Comparison of ENCODE assay signal across 16 cellular contexts in the genomic region with DNA sequence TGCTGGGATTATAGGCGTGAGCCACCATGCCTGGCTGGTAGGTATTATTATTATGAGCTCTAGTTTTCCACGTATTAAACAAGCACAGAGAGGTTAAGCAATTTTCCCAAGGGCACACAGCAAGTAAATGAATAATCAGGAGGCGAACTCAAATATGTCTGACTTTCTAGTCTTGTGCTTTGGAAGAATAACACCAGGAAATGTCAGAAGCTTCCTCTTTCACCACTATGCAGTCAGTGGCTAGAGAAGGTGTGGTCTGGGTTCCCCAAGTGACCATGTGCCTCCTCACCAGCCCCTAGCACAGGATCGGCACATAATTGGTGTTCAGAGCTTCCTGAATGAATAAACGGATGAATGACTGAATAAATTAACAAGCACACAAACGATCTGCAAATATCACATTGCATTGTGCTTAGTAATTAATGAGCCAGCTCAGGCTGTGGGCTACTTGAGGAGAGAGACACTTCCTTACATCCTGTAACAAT. TPM values are rescaled to one million over a fixed set of nuclear protein-coding genes. Genes with fewer than 3 reads are reported as not detected.
DNase-seq lines count a peak whose midpoint lies in the region; ATAC-seq, FAIRE-seq and TF ChIP-seq lines count a peak whose summit lies in the region.
"Had no signal": no experiment of that assay in that cellular context is flagged by ENCODE, and none has a peak within 500 bp of the region (broad histone marks: within the 10 kb centered on the region; RNA-seq: fewer than 3 reads in every experiment).

No MANE protein-coding gene starts in this region.

- H3K4me1 ChIP-seq in tibial nerve, result no peaks in the 10 kb centered on the region
- H3K4me1 ChIP-seq: left lung had no signal

- H3K27ac Mint-ChIP-seq in glutamatergic neuron (ENCODE audit: unreplicated experiment), result peak overlapping the region; percentile 50
- H3K27ac Mint-ChIP-seq: natural killer cell treated with Interleukin-12 subunit alpha and Interleukin-12 subunit beta and Interleukin-15 and Interleukin-18, amount 100 ng/mL, for 72 hours had no signal

- TF ChIP-seq POLR2A in tibial nerve (IDR thresholded peaks at IDR 0.05), result no peak

- H3K36me3 ChIP-seq in tibial nerve, result no peaks in the 10 kb centered on the region
- H3K36me3 ChIP-seq: left lung had no signal

- no peak for TF ChIP-seq EP300 in tibial nerve (IDR thresholded peaks at IDR 0.05)

- H3K4me1 Mint-ChIP-seq in glutamatergic neuron (ENCODE audit: low read depth, unreplicated experiment), result peaks cover 8% of the 10 kb centered on the region

- no peaks in the 10 kb centered on the region for H3K27me3 ChIP-seq in tibial nerve
- H3K27me3 ChIP-seq: left lung had no signal

- no peak for ATAC-seq in HG02981 (IDR thresholded peaks at IDR 0.05; ENCODE audit: unreplicated experiment)
- ATAC-seq: left lung; natural killer cell treated with Interleukin-12 subunit alpha and Interleukin-12 subunit beta and Interleukin-15 and Interleukin-18, amount 100 ng/mL, for 72 hours had no signal

- TF ChIP-seq CTCF in glutamatergic neuron (IDR thresholded peaks at IDR 0.05; ENCODE audit: partially characterized antibody, unreplicated experiment), result no peak
- TF ChIP-seq CTCF in tibial nerve (IDR thresholded peaks at IDR 0.05), result no peak

- DNase-seq in DMS79 treated with DMSO at 0.1 percent for 48 hours (lab: John Stamatoyannopoulos, UW), result peak; percentile 86
- peak; percentile 72 for DNase-seq in M059J (ENCODE audit: low read depth)
- peak; percentile 22 for DNase-seq in RCC 7860 (ENCODE audit: low spot score)
- no peak for DNase-seq in glutamatergic neuron
- DNase-seq in tibial nerve (ENCODE audit: low spot score in 2 of 2), result no peak
- DNase-seq in midbrain (lab: John Stamatoyannopoulos, UW), result no peak
- no peak for DNase-seq in stimulated activated CD4-positive, alpha-beta T cell treated with anti-CD3 and anti-CD28 coated beads, Interleukin-12 subunit alpha, Interleukin-12 subunit beta, amount 100 ng/mL, for 4 hours
- DNase-seq: activated CD4-positive, alpha-beta T cell treated with anti-CD3 and anti-CD28 coated beads, Interleukin-2, amount 50 U/mL, for 1 hour; activated effector memory CD4-positive, alpha-beta T cell treated with Interleukin-2 at 50 U/mL for 16 hours; effector memory CD4-positive, alpha-beta T cell; left lung; NCI-H1048; T-helper 1 cell had no signal

- H3K4me3 ChIP-seq in tibial nerve, result no peak overlapping the region
- H3K4me3 ChIP-seq: left lung had no signal

- H3K36me3 Mint-ChIP-seq in glutamatergic neuron (ENCODE audit: unreplicated experiment), result no peaks in the 10 kb centered on the region
- H3K36me3 Mint-ChIP-seq: brain; natural killer cell treated with Interleukin-12 subunit alpha and Interleukin-12 subunit beta and Interleukin-15 and Interleukin-18, amount 100 ng/mL, for 72 hours had no signal

- peaks cover 2% of the 10 kb centered on the region for H3K9me3 Mint-ChIP-seq in glutamatergic neuron (ENCODE audit: unreplicated experiment)
- H3K9me3 Mint-ChIP-seq: natural killer cell treated with Interleukin-12 subunit alpha and Interleukin-12 subunit beta and Interleukin-15 and Interleukin-18, amount 100 ng/mL, for 72 hours had no signal

- FAIRE-seq in RCC 7860 (lab: Jason Lieb, UNC), result no peak

- no peaks in the 10 kb centered on the region for H3K9me3 ChIP-seq in tibial nerve
- H3K9me3 ChIP-seq: left lung had no signal

- no peak overlapping the region for H3K4me3 Mint-ChIP-seq in glutamatergic neuron (ENCODE audit: unreplicated experiment)
- H3K4me3 Mint-ChIP-seq: natural killer cell treated with Interleukin-12 subunit alpha and Interleukin-12 subunit beta and Interleukin-15 and Interleukin-18, amount 100 ng/mL, for 72 hours had no signal

- WGBS in tibial nerve, 2 donors, result 64 to 65% methylated on average over 6 of the region's 6 CpGs

- no peaks in the 10 kb centered on the region for H3K27me3 Mint-ChIP-seq in glutamatergic neuron (ENCODE audit: unreplicated experiment)

- no peak overlapping the region for H3K27ac ChIP-seq in tibial nerve
- H3K27ac ChIP-seq: left lung had no signal

RNA-seq across cellular contexts. Expression of gene SCNN1B, which starts 21.6 kb away (rescaled TPM):
- total RNA-seq in M059J (2014; rRNA removed; shearing (Covaris generic)), result not detected in 2 replicates
- total RNA-seq in glutamatergic neuron (ENCODE audit: unreplicated experiment) (0.34 TPM), tibial nerve (1 to 10 TPM in 3 of 4 donors, under 1 TPM in 1; 0.66 to 2.7 (median 2.2) TPM)
- total RNA-seq: natural killer cell treated with Interleukin-12 subunit alpha and Interleukin-12 subunit beta and Interleukin-15 and Interleukin-18, amount 100 ng/mL, for 72 hours had no signal

Comparison
In these comparisons a context has a peak if more than half of its experiments do, and no peak if none do; other contexts are left out.
1. DNase-seq: peak in DMS79 treated with DMSO at 0.1 percent for 48 hours (single experiment), M059J (single experiment) and RCC 7860 (single experiment); none in glutamatergic neuron (single experiment), tibial nerve (0 of 2), midbrain (single experiment) and stimulated activated CD4-positive, alpha-beta T cell treated with anti-CD3 and anti-CD28 coated beads, Interleukin-12 subunit alpha, Interleukin-12 subunit beta, amount 100 ng/mL, for 4 hours (single experiment).